18 cellular contexts compared by ENCODE assay signal in genomic region chr9:133727277-133727875, GRCh38. TPM values are rescaled to one million over a fixed set of nuclear protein-coding genes. Genes with fewer than 3 reads are reported as not detected.
DNase-seq lines count a peak whose midpoint lies in the region; ATAC-seq, FAIRE-seq and TF ChIP-seq lines count a peak whose summit lies in the region.
"Had no signal": no experiment of that assay in that cellular context is flagged by ENCODE, and none has a peak within 500 bp of the region (broad histone marks: within the 10 kb centered on the region; RNA-seq: fewer than 3 reads in every experiment).

No MANE protein-coding gene starts in this region.

- peaks cover 9% of the 10 kb centered on the region for H3K27me3 Mint-ChIP-seq in central memory CD8-positive, alpha-beta T cell

- TF ChIP-seq EP300 in esophagus muscularis mucosa (IDR thresholded peaks at IDR 0.05), result no peak

- no peak overlapping the region for H3K4me3 Mint-ChIP-seq in central memory CD8-positive, alpha-beta T cell
- H3K4me3 Mint-ChIP-seq: immature natural killer cell had no signal

- DNase-seq in DMS53 (lab: John Stamatoyannopoulos, UW) (peak; percentile 32), DMS53 treated with DMSO at 0.1 percent for 48 hours (lab: John Stamatoyannopoulos, UW; ENCODE audit: unreplicated experiment) (no peak), NCI-H69 (lab: John Stamatoyannopoulos, UW) (peak; percentile 20), pancreas (peak in 4 of 6 donors; percentile 5 to 53 (median 28)), NAMALWA (ENCODE audit: low spot score) (no peak), esophagus muscularis mucosa (ENCODE audit: extremely low spot score) (no peak)
- DNase-seq in central memory CD8-positive, alpha-beta T cell (ENCODE audit: low spot score in 2 of 2), result no peak
- DNase-seq in activated CD4-positive, CD25-positive, alpha-beta regulatory T cell treated with anti-CD3 and anti-CD28 coated beads, Interleukin-2, amount 50 U/mL, for 72 hours, result no peak
- DNase-seq: activated CD4-positive, alpha-beta T cell treated with anti-CD3 and anti-CD28 coated beads, Interleukin-2, amount 50 U/mL, for 48 hours; DMS 273 treated with DMSO at 0.1 percent for 48 hours; immature natural killer cell; NCI-H1105 treated with DMSO at 0.1 percent for 48 hours; NCI-H774; SW 1271; thyroid gland had no signal

- H3K4me3 ChIP-seq in pancreas (no peak overlapping the region), esophagus muscularis mucosa (no peak overlapping the region)
- H3K4me3 ChIP-seq: coronary artery, HAP-1, thyroid gland had no signal

- no peak for ATAC-seq in central memory CD8-positive, alpha-beta T cell (replicated peaks; ENCODE audit: extremely low read depth, poor library complexity, severe bottlenecking)
- no peak for ATAC-seq in pancreas

- no peak for FAIRE-seq in pancreas (lab: Jason Lieb, UNC)

- 74 to 83% methylated on average over 10 of the region's 10 CpGs for WGBS in pancreas, 2 donors
- 66% methylated on average over 8 of the region's 10 CpGs for WGBS in esophagus muscularis mucosa

- H3K36me3 ChIP-seq in pancreas (no peaks in the 10 kb centered on the region), esophagus muscularis mucosa (no peaks in the 10 kb centered on the region)
- H3K36me3 ChIP-seq: HAP-1, thyroid gland had no signal

- H3K4me1 ChIP-seq in pancreas (peaks cover 0 to 4% (median 4%) of the 10 kb centered on the region in 3 donors), esophagus muscularis mucosa (no peaks in the 10 kb centered on the region)
- H3K4me1 ChIP-seq: HAP-1, thyroid gland had no signal

- H3K36me3 Mint-ChIP-seq in central memory CD8-positive, alpha-beta T cell (ENCODE audit: insufficient read depth), result peaks cover 1% of the 10 kb centered on the region
- H3K36me3 Mint-ChIP-seq: immature natural killer cell had no signal

- TF ChIP-seq CTCF in pancreas (IDR thresholded peaks at IDR 0.05) (no peak), esophagus muscularis mucosa (IDR thresholded peaks at IDR 0.05) (no peak)

- H3K27ac Mint-ChIP-seq in central memory CD8-positive, alpha-beta T cell (ENCODE audit: low read depth), result peak overlapping the region; percentile 58

- no peaks in the 10 kb centered on the region for H3K9me3 Mint-ChIP-seq in central memory CD8-positive, alpha-beta T cell
- H3K9me3 Mint-ChIP-seq: immature natural killer cell had no signal

- no peaks in the 10 kb centered on the region for H3K27me3 ChIP-seq in pancreas
- H3K27me3 ChIP-seq in esophagus muscularis mucosa, result peaks cover 0 to 29% (median 0%) of the 10 kb centered on the region in 4 donors
- H3K27me3 ChIP-seq: thyroid gland had no signal

- no peak overlapping the region for H3K27ac ChIP-seq in pancreas
- H3K27ac ChIP-seq in esophagus muscularis mucosa (replicated peaks in 1 of 4), result no peak overlapping the region
- H3K27ac ChIP-seq: 22Rv1, coronary artery, thyroid gland had no signal

- TF ChIP-seq POLR2A in esophagus muscularis mucosa (IDR thresholded peaks at IDR 0.05; ENCODE audit: low read depth), result no peak

- intact Hi-C loops in pancreas (cut with DNase I), result no loop called here
- intact Hi-C loops in esophagus muscularis mucosa (cut with DNase I), result loop anchor here (2.0 kb wide), 1 partner anchor 195 kb away; no protein-coding TSS in a partner anchor

- H3K9me3 ChIP-seq in pancreas (no peaks in the 10 kb centered on the region), esophagus muscularis mucosa (no peaks in the 10 kb centered on the region)
- H3K9me3 ChIP-seq: HAP-1, thyroid gland had no signal

- peaks cover 6% of the 10 kb centered on the region for H3K4me1 Mint-ChIP-seq in central memory CD8-positive, alpha-beta T cell

RNA-seq across cellular contexts. Expression of gene SARDH, which starts 10.8 kb away (rescaled TPM):
- total RNA-seq in pancreas (10 to 100 TPM in 5 of 6 donors, 1 to 10 TPM in 1; 8.9 to 43.3 (median 25.9) TPM), esophagus muscularis mucosa (1 to 10 TPM in 1 of 4 donors, under 1 TPM in 3; 0.39 to 2.9 (median 0.51) TPM)
- polyA plus RNA-seq in pancreas, result 10 to 100 TPM; 14.3 to 18.5 TPM

Comparison
In these comparisons a context has a peak if more than half of its experiments do, and no peak if none do; other contexts are left out.
1. DNase-seq: peak in DMS53 (single experiment), NCI-H69 (single experiment) and pancreas (4 of 6); none in DMS53 treated with DMSO at 0.1 percent for 48 hours (single experiment), central memory CD8-positive, alpha-beta T cell (0 of 2), NAMALWA (single experiment), esophagus muscularis mucosa (single experiment) and activated CD4-positive, CD25-positive, alpha-beta regulatory T cell treated with anti-CD3 and anti-CD28 coated beads, Interleukin-2, amount 50 U/mL, for 72 hours (single experiment).